ENCODE assay signal across 9 cellular contexts in the genomic region with DNA sequence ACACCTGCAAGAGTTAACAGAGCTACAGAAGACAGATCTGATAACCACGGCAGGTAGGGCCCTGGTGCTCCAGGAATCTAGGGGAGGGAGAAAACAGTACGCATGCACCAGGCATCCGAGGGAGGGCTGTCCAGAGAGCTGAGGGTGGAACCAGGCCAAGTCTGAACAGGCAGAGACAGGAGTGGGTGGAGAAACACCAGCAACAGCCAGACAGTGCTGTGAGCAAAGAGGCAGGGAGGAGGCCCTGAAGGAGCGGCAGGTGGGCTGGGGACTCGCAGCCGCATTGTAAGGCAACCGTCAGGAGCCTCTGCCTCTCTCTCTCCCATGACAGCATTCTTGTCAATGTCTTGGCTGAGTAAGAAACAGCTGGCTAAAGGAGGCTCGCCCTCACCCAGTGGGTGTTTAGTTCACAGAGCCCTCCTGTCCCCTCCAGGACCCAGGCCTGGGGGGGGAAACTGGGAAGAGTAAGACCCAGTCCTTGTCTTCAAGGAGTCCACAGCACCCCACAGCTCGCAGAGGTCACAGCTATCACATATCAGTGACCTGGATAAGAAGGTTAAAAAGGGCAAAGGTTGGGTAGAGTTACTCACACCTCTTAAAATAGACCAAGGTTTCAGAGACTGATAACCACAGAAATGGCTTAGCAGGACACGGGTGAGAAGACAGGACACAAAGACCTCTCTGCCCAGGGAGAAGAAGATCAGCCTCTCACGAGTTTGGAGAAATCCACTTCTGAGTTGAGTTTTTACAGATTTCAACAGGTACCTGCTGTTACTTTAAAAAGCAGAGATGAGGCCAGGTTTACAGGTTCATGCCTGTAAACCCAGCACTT. TPM values are rescaled to one million over a fixed set of nuclear protein-coding genes. Genes with fewer than 3 reads are reported as not detected.
DNase-seq lines count a peak whose midpoint lies in the region; ATAC-seq and TF ChIP-seq lines count a peak whose summit lies in the region.
"Had no signal": no experiment of that assay in that cellular context is flagged by ENCODE, and none has a peak within 500 bp of the region (broad histone marks: within the 10 kb centered on the region; RNA-seq: fewer than 3 reads in every experiment).

No MANE protein-coding gene starts in this region.

- no peak for TF ChIP-seq CTCF in brain microvascular endothelial cell (IDR thresholded peaks at IDR 0.05; ENCODE audit: low read depth, low read length, missing control alignments)
- TF ChIP-seq CTCF in kidney epithelial cell (IDR thresholded peaks at IDR 0.05; ENCODE audit: insufficient read depth, low read length, poor library complexity, severe bottlenecking), result no peak

- H3K36me3 Mint-ChIP-seq in stimulated activated memory B cell treated with anti-CD40 and anti-IgM and Interleukin-4, amounts not matched to agents 10 μg/mL and 1 μg/mL and 100 μg/mL, for 72 hours, result peaks cover 21% of the 10 kb centered on the region
- H3K36me3 Mint-ChIP-seq in activated CD4-positive, alpha-beta memory T cell treated with anti-CD3 and anti-CD28 coated beads, Interleukin-2, amount 10 ng/mL, durations not matched to agents 7 days and 5 days (ENCODE audit: low read depth), result no peaks in the 10 kb centered on the region

- no peaks in the 10 kb centered on the region for H3K27me3 Mint-ChIP-seq in stimulated activated memory B cell treated with anti-CD40 and anti-IgM and Interleukin-4, amounts not matched to agents 10 μg/mL and 1 μg/mL and 100 μg/mL, for 72 hours
- no peaks in the 10 kb centered on the region for H3K27me3 Mint-ChIP-seq in activated CD4-positive, alpha-beta memory T cell treated with anti-CD3 and anti-CD28 coated beads, Interleukin-2, amount 10 ng/mL, durations not matched to agents 7 days and 5 days

- peak overlapping the region; percentile 95 for H3K27ac Mint-ChIP-seq in stimulated activated memory B cell treated with anti-CD40 and anti-IgM and Interleukin-4, amounts not matched to agents 10 μg/mL and 1 μg/mL and 100 μg/mL, for 72 hours
- no peak overlapping the region for H3K27ac Mint-ChIP-seq in activated CD4-positive, alpha-beta memory T cell treated with anti-CD3 and anti-CD28 coated beads, Interleukin-2, amount 10 ng/mL, durations not matched to agents 7 days and 5 days
- H3K27ac Mint-ChIP-seq: T-helper 1 cell treated with Interleukin-12 subunit alpha and Interleukin-12 subunit beta and Interleukin-4 antibody, amounts not matched to agents 30 μg/mL and 1 μg/mL, for 36 hours had no signal

- ATAC-seq in GM19328 (IDR thresholded peaks at IDR 0.05; ENCODE audit: unreplicated experiment), result peak; percentile 77
- ATAC-seq in HG03175 (IDR thresholded peaks at IDR 0.05; ENCODE audit: unreplicated experiment), result peak; percentile 86
- peak; percentile 89 for ATAC-seq in stimulated activated memory B cell treated with anti-CD40 and anti-IgM and Interleukin-4, amounts not matched to agents 10 μg/mL and 1 μg/mL and 100 μg/mL, for 72 hours

- H3K4me3 ChIP-seq in brain microvascular endothelial cell (ENCODE audit: low read depth, low read length), result peak overlapping the region; percentile 5
- H3K4me3 ChIP-seq in kidney epithelial cell (ENCODE audit: low read depth, low read length), result peak overlapping the region; percentile 8

- peak; percentile 88 for DNase-seq in DMS153 treated with DMSO at 0.1 percent for 48 hours (lab: John Stamatoyannopoulos, UW; ENCODE audit: unreplicated experiment)
- peak; percentile 94 for DNase-seq in NCI-H2171 treated with DMSO at 0.1 percent for 48 hours (lab: John Stamatoyannopoulos, UW)
- DNase-seq in brain microvascular endothelial cell, result peak; percentile 80
- DNase-seq in kidney epithelial cell (ENCODE audit: low read depth), result peak; percentile 77
- DNase-seq in activated CD4-positive, alpha-beta memory T cell treated with anti-CD3 and anti-CD28 coated beads, Interleukin-2, amount 10 ng/mL, durations not matched to agents 7 days and 5 days, result no peak

- H3K4me1 Mint-ChIP-seq in stimulated activated memory B cell treated with anti-CD40 and anti-IgM and Interleukin-4, amounts not matched to agents 10 μg/mL and 1 μg/mL and 100 μg/mL, for 72 hours, result peaks cover 92% of the 10 kb centered on the region
- H3K4me1 Mint-ChIP-seq in activated CD4-positive, alpha-beta memory T cell treated with anti-CD3 and anti-CD28 coated beads, Interleukin-2, amount 10 ng/mL, durations not matched to agents 7 days and 5 days, result peaks cover 17% of the 10 kb centered on the region

- peak overlapping the region; percentile 71 for H3K4me3 Mint-ChIP-seq in stimulated activated memory B cell treated with anti-CD40 and anti-IgM and Interleukin-4, amounts not matched to agents 10 μg/mL and 1 μg/mL and 100 μg/mL, for 72 hours
- no peak overlapping the region for H3K4me3 Mint-ChIP-seq in activated CD4-positive, alpha-beta memory T cell treated with anti-CD3 and anti-CD28 coated beads, Interleukin-2, amount 10 ng/mL, durations not matched to agents 7 days and 5 days
- H3K4me3 Mint-ChIP-seq: T-helper 1 cell treated with Interleukin-12 subunit alpha and Interleukin-12 subunit beta and Interleukin-4 antibody, amounts not matched to agents 30 μg/mL and 1 μg/mL, for 36 hours had no signal

- POLR2A ChIA-PET in activated CD4-positive, alpha-beta memory T cell treated with anti-CD3 and anti-CD28 coated beads, Interleukin-2, amount 10 ng/mL, durations not matched to agents 7 days and 5 days (lab: Charles Lee), result interaction anchor here (0.9 kb wide), 1 partner anchor 81 kb away, joined by 3 read pairs; a partner anchor contains a TSS

- CTCF ChIA-PET in activated CD4-positive, alpha-beta memory T cell treated with anti-CD3 and anti-CD28 coated beads, Interleukin-2, amount 10 ng/mL, durations not matched to agents 7 days and 5 days (lab: Charles Lee), result interaction anchor here (1.3 kb wide), 1 partner anchor 57 kb away, joined by 3 read pairs; no protein-coding TSS in a partner anchor

- H3K27me3 ChIP-seq in brain microvascular endothelial cell (replicated peaks) (no peaks in the 10 kb centered on the region), kidney epithelial cell (ENCODE audit: control insufficient read depth, insufficient read depth, low read length) (no peaks in the 10 kb centered on the region)

- H3K36me3 ChIP-seq in brain microvascular endothelial cell (replicated peaks) (no peaks in the 10 kb centered on the region), kidney epithelial cell (ENCODE audit: control insufficient read depth, insufficient read depth, low read length) (peaks cover 1% of the 10 kb centered on the region)

- no peak overlapping the region for H3K27ac ChIP-seq in brain microvascular endothelial cell

- in situ Hi-C loops in brain microvascular endothelial cell (cut with HindIII; ENCODE audit: low pct_ligation_motif_present, low sequenced_read_pairs), result no loop called here

- no peaks in the 10 kb centered on the region for H3K9me3 Mint-ChIP-seq in stimulated activated memory B cell treated with anti-CD40 and anti-IgM and Interleukin-4, amounts not matched to agents 10 μg/mL and 1 μg/mL and 100 μg/mL, for 72 hours
- H3K9me3 Mint-ChIP-seq in activated CD4-positive, alpha-beta memory T cell treated with anti-CD3 and anti-CD28 coated beads, Interleukin-2, amount 10 ng/mL, durations not matched to agents 7 days and 5 days, result no peaks in the 10 kb centered on the region
- H3K9me3 Mint-ChIP-seq: T-helper 1 cell treated with Interleukin-12 subunit alpha and Interleukin-12 subunit beta and Interleukin-4 antibody, amounts not matched to agents 30 μg/mL and 1 μg/mL, for 36 hours had no signal

RNA-seq across cellular contexts. Expression of a gene that starts 10.5 kb away (rescaled TPM):
- total RNA-seq in kidney epithelial cell, result 35.0 and 42.9 TPM in 2 replicates
- total RNA-seq in activated CD4-positive, alpha-beta memory T cell treated with anti-CD3 and anti-CD28 coated beads, Interleukin-2, amount 10 ng/mL, durations not matched to agents 7 days and 5 days, result 10 to 100 TPM; 16.0 to 16.1 TPM
